1 cellular context compared by ENCODE assay signal in the genomic region with DNA sequence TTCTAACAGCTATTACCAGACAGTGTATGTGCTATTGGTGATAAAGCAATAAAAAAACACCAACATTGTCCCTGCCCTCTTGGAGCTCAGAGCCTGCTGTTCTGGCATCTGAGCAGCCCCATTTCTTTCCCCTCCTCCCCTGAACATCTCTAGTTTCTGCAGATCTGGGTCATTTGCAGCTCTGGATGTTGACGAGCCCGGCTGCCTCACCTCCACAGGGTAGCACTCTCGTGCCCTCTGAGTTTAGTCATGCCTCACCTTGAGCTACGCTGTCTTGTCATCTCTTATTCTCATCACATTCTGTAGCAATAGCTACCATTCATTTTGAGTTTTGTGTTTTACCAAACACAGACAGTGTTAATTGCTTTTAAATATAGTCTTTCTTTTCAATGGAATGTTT.
TF ChIP-seq lines count a peak whose summit lies in the region.

No MANE protein-coding gene starts in this region.

TF ChIP-seq in IMR-90, 13 proteins besides CTCF, POLR2A, EP300 and RAD21:
- TF ChIP-seq ELK1 (IDR thresholded peaks at IDR 0.05; ENCODE audit: borderline replicate concordance, low read depth, low read length) (no peak), FOS (IDR thresholded peaks at IDR 0.05; ENCODE audit: low read depth, low read length) (no peak), CEBPB (IDR thresholded peaks at IDR 0.05; ENCODE audit: low read depth, low read length) (no peak), RCOR1 (IDR thresholded peaks at IDR 0.05; ENCODE audit: insufficient replicate concordance, low read length) (no peak), NFE2L2 (IDR thresholded peaks at IDR 0.05; ENCODE audit: low read depth, low read length) (no peak), SMC3 (IDR thresholded peaks at IDR 0.05; ENCODE audit: low read depth, low read length) (no peak), RFX5 (IDR thresholded peaks at IDR 0.05; ENCODE audit: low read depth, low read length) (no peak), MAZ (IDR thresholded peaks at IDR 0.05; ENCODE audit: borderline replicate concordance, low read depth, low read length) (no peak), CHD1 (IDR thresholded peaks at IDR 0.05; ENCODE audit: low read depth, low read length) (no peak), BHLHE40 (IDR thresholded peaks at IDR 0.05; ENCODE audit: low read depth, low read length) (no peak), USF2 (IDR thresholded peaks at IDR 0.05; ENCODE audit: low read depth, low read length) (no peak), MXI1 (IDR thresholded peaks at IDR 0.05; ENCODE audit: borderline replicate concordance, low read depth, low read length) (no peak), MAFK (IDR thresholded peaks at IDR 0.05; ENCODE audit: low read depth, low read length) (no peak)
